Comparison of ENCODE assay signal across 15 cellular contexts in genomic region chr9:91809581-91810285, GRCh38.
A peak's percentile ranks its signal among the peaks of the same experiment; 100 is the strongest.
DNase-seq lines count a peak whose midpoint lies in the region; ATAC-seq and TF ChIP-seq lines count a peak whose summit lies in the region.
"Had no signal": no experiment of that assay in that cellular context is flagged by ENCODE, and none has a peak within 500 bp of the region (broad histone marks: within the 10 kb centered on the region; RNA-seq: fewer than 3 reads in every experiment).

No MANE protein-coding gene starts in this region.

- WGBS in esophagus muscularis mucosa: 72% methylated on average over 16 of the region's 24 CpGs

- DNase-seq in GM13976 (ENCODE audit: low spot score) (peak; percentile 9), RWPE2 (ENCODE audit: low spot score) (no peak), esophagus muscularis mucosa (ENCODE audit: extremely low spot score) (no peak), progenitor cell of endocrine pancreas (ENCODE audit: low spot score, unreplicated experiment) (no peak), amniotic stem cell (lab: John Stamatoyannopoulos, UW) (no peak), superior temporal gyrus (ENCODE audit: extremely low spot score) (no peak), GDM1 (lab: John Stamatoyannopoulos, UW) (no peak)
- DNase-seq in activated effector memory CD4-positive, alpha-beta T cell treated with Interleukin-2 at 50 U/mL for 16 hours: no peak
- DNase-seq: activated CD4-positive, alpha-beta T cell treated with anti-CD3 and anti-CD28 coated beads, Interleukin-2, amount 10 ng/mL, durations not matched to agents 24 days and 14 days; C1 segment of cervical spinal cord; dermis blood vessel endothelial cell; DMS53; SIG-M5; T-helper 9 cell had no signal

- H3K36me3 ChIP-seq in RWPE2 (ENCODE audit: low read depth) (no peaks in the 10 kb centered on the region), esophagus muscularis mucosa (no peaks in the 10 kb centered on the region)
- H3K36me3 ChIP-seq: neutrophil had no signal

- intact Hi-C loops in esophagus muscularis mucosa (cut with DNase I): no loop called here

- TF ChIP-seq POLR2A in esophagus muscularis mucosa (IDR thresholded peaks at IDR 0.05; ENCODE audit: low read depth): no peak

- no peak overlapping the region for H3K4me3 Mint-ChIP-seq in progenitor cell of endocrine pancreas (ENCODE audit: low read depth)
- H3K4me3 Mint-ChIP-seq: activated CD4-positive, alpha-beta T cell treated with anti-CD3 and anti-CD28 coated beads, Interleukin-2, amount 10 ng/mL, durations not matched to agents 24 days and 14 days had no signal

- no peaks in the 10 kb centered on the region for H3K27me3 Mint-ChIP-seq in progenitor cell of endocrine pancreas

- H3K36me3 Mint-ChIP-seq in progenitor cell of endocrine pancreas (ENCODE audit: insufficient read depth): peaks cover 1% of the 10 kb centered on the region

- no peaks in the 10 kb centered on the region for H3K9me3 ChIP-seq in RWPE2 (ENCODE audit: severe bottlenecking)
- H3K9me3 ChIP-seq in esophagus muscularis mucosa: no peaks in the 10 kb centered on the region
- H3K9me3 ChIP-seq: neutrophil had no signal

- peak; percentile 72 for ATAC-seq in RWPE2 (ENCODE audit: low read depth)

- peak overlapping the region; percentile 77 for H3K27ac Mint-ChIP-seq in progenitor cell of endocrine pancreas
- H3K27ac Mint-ChIP-seq: activated CD4-positive, alpha-beta T cell treated with anti-CD3 and anti-CD28 coated beads, Interleukin-2, amount 10 ng/mL, durations not matched to agents 24 days and 14 days had no signal

- H3K27ac ChIP-seq in RWPE2 (ENCODE audit: poor library complexity, severe bottlenecking) (no peak overlapping the region), esophagus muscularis mucosa (replicated peaks in 1 of 4) (peak overlapping the region in 3 of 4 donors; percentile 34 to 41 (median 39))
- H3K27ac ChIP-seq: neutrophil had no signal

- peaks cover 30% of the 10 kb centered on the region for H3K4me1 Mint-ChIP-seq in progenitor cell of endocrine pancreas (ENCODE audit: low read depth)
- H3K4me1 Mint-ChIP-seq: activated CD4-positive, alpha-beta T cell treated with anti-CD3 and anti-CD28 coated beads, Interleukin-2, amount 10 ng/mL, durations not matched to agents 24 days and 14 days had no signal

- H3K27me3 ChIP-seq in RWPE2 (ENCODE audit: insufficient read depth, poor library complexity, severe bottlenecking) (no peaks in the 10 kb centered on the region), esophagus muscularis mucosa (no peaks in the 10 kb centered on the region)
- H3K27me3 ChIP-seq: neutrophil had no signal

- TF ChIP-seq CTCF in GM13976 (IDR thresholded peaks at IDR 0.05; ENCODE audit: borderline replicate concordance, control extremely low read depth, extremely low read depth, insufficient read depth, missing control alignments): no peak
- no peak for TF ChIP-seq CTCF in RWPE2 (IDR thresholded peaks at IDR 0.05; ENCODE audit: poor library complexity, severe bottlenecking)
- no peak for TF ChIP-seq CTCF in esophagus muscularis mucosa (IDR thresholded peaks at IDR 0.05)
- no peak for TF ChIP-seq CTCF in progenitor cell of endocrine pancreas (IDR thresholded peaks at IDR 0.05; ENCODE audit: unreplicated experiment)

- no peaks in the 10 kb centered on the region for H3K4me1 ChIP-seq in RWPE2 (ENCODE audit: insufficient read depth, poor library complexity, severe bottlenecking)
- H3K4me1 ChIP-seq in esophagus muscularis mucosa: peaks cover 0 to 88% (median 82%) of the 10 kb centered on the region in 4 donors

- TF ChIP-seq EP300 in esophagus muscularis mucosa (IDR thresholded peaks at IDR 0.05): no peak

- H3K9me3 Mint-ChIP-seq in progenitor cell of endocrine pancreas (ENCODE audit: low read depth): no peaks in the 10 kb centered on the region
- H3K9me3 Mint-ChIP-seq: activated CD4-positive, alpha-beta T cell treated with anti-CD3 and anti-CD28 coated beads, Interleukin-2, amount 10 ng/mL, durations not matched to agents 24 days and 14 days had no signal

- H3K4me3 ChIP-seq in RWPE2 (ENCODE audit: severe bottlenecking) (no peak overlapping the region), esophagus muscularis mucosa (no peak overlapping the region)

- in situ Hi-C loops in GM13976 (cut with MboI; ENCODE audit: low sequenced_read_pairs, unreplicated experiment): no loop called here
